ENCODE assay signal across 1 cellular context in genomic region chr2:222805591-222806304, GRCh38.
TF ChIP-seq lines count a peak whose summit lies in the region.

No MANE protein-coding gene starts in this region.

TF ChIP-seq in GM23338, 12 proteins besides CTCF, POLR2A, EP300 and RAD21 (continued from another document):
- TF ChIP-seq ZNF462 (CRISPR knock-in tag; IDR thresholded peaks at IDR 0.05) = no peak
- no peak for TF ChIP-seq ZNF114 (CRISPR knock-in tag; IDR thresholded peaks at IDR 0.05)
- TF ChIP-seq EZH2 (IDR thresholded peaks at IDR 0.05; ENCODE audit: low read depth, unreplicated experiment) = no peak
- TF ChIP-seq STAT1 (IDR thresholded peaks at IDR 0.05; ENCODE audit: unreplicated experiment) = no peak
- TF ChIP-seq ZNF331 (CRISPR knock-in tag; IDR thresholded peaks at IDR 0.05; ENCODE audit: low read depth) = no peak
- TF ChIP-seq JUNB (IDR thresholded peaks at IDR 0.05; ENCODE audit: unreplicated experiment) = no peak
- TF ChIP-seq EZH2phosphoT487 (IDR thresholded peaks at IDR 0.05; ENCODE audit: unreplicated experiment) = no peak
